18 cellular contexts compared by ENCODE assay signal in the genomic region with DNA sequence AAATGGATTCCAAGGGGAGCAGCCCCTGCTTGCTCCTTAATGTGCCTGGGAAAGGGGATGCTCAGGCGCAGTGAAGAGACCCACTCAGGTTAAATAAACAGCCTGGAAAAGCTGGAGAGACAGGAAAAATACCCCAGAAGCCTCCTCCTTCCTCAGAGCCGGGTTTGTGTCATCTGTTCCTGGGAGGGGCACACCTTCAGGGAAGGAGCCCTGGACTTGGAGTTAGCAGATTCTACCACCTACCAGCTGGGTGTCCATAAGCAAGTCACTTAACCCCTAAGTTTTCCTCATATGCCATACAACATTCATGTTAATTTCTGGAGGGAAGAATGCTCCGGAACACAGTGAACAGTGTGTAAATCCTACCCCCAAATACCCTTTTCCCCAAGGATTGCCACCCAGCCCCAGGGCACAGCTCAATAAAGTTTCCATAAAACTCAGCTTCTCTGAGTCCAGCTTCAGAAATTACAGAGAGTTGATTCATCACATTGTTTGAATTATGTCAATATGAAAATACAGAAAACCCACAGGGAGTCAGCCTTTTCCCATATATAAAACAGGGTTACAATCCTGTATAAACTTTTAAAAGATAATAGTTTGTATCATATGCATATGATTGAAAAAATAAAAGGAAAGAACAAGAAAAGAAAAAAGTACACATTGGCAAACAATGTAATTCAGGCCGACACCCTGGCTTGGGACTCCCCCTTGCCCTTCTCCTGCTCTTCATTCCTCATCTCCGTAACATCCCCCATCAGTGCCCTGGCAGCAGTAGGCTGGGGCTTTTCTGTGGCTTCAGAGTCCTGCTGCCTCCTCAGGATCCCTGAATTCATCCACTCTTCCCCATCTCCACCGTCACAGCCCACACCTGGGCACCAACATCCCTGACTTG.
DNase-seq lines count a peak whose midpoint lies in the region; ATAC-seq and TF ChIP-seq lines count a peak whose summit lies in the region.
"Had no signal": no experiment of that assay in that cellular context is flagged by ENCODE, and none has a peak within 500 bp of the region (broad histone marks: within the 10 kb centered on the region; RNA-seq: fewer than 3 reads in every experiment).

No MANE protein-coding gene starts in this region.

- peaks cover 11% of the 10 kb centered on the region for H3K4me1 ChIP-seq in RWPE2 (ENCODE audit: insufficient read depth, poor library complexity, severe bottlenecking)
- no peaks in the 10 kb centered on the region for H3K4me1 ChIP-seq in A673 (ENCODE audit: insufficient read depth, low read length, poor library complexity, severe bottlenecking)
- H3K4me1 ChIP-seq: left ventricle myocardium inferior had no signal

- H3K27me3 ChIP-seq in RWPE2 (ENCODE audit: insufficient read depth, poor library complexity, severe bottlenecking) = no peaks in the 10 kb centered on the region
- peaks cover 79% of the 10 kb centered on the region for H3K27me3 ChIP-seq in A673 (replicated peaks; ENCODE audit: insufficient read depth, low read depth, low read length, poor library complexity)

- H3K4me3 ChIP-seq in RWPE2 (ENCODE audit: severe bottlenecking) (no peak overlapping the region), fibroblast of mammary gland (ENCODE audit: control insufficient read depth, low read depth, low read length) (no peak overlapping the region), A673 (ENCODE audit: low read depth, low read length, poor library complexity, severe bottlenecking) (no peak overlapping the region)
- H3K4me3 ChIP-seq: dorsolateral prefrontal cortex, heart left ventricle, left ventricle myocardium inferior had no signal

- H3K9me3 ChIP-seq in RWPE2 (ENCODE audit: severe bottlenecking) (no peaks in the 10 kb centered on the region), A673 (ENCODE audit: low read depth, low read length, poor library complexity, severe bottlenecking) (no peaks in the 10 kb centered on the region)
- H3K9me3 ChIP-seq: heart left ventricle, left ventricle myocardium inferior had no signal

- H3K9me3 Mint-ChIP-seq in activated naive CD4-positive, alpha-beta T cell treated with anti-CD3 and anti-CD28 coated beads for 36 hours = no peaks in the 10 kb centered on the region
- no peaks in the 10 kb centered on the region for H3K9me3 Mint-ChIP-seq in WTC11
- H3K9me3 Mint-ChIP-seq: CD8-positive, alpha-beta memory T cell; neural crest cell had no signal

- DNase-seq in GM03348 (ENCODE audit: low spot score) = peak; percentile 50
- DNase-seq in RWPE2 (ENCODE audit: low spot score) = no peak
- peak; percentile 36 for DNase-seq in fibroblast of mammary gland (ENCODE audit: low read depth)
- DNase-seq in renal cortical epithelial cell (ENCODE audit: low read depth) = peak; percentile 28
- DNase-seq in activated naive CD4-positive, alpha-beta T cell treated with anti-CD3 and anti-CD28 coated beads for 36 hours = no peak
- DNase-seq in A673 (ENCODE audit: low spot score) = no peak
- DNase-seq in WTC11 (ENCODE audit: low spot score) = no peak
- DNase-seq in GM13976 (ENCODE audit: low spot score) = no peak
- DNase-seq: activated CD4-positive, CD25-positive, alpha-beta regulatory T cell treated with anti-CD3 and anti-CD28 coated beads, Interleukin-2, amount 50 U/mL, for 72 hours; CD8-positive, alpha-beta memory T cell; dorsolateral prefrontal cortex; heart left ventricle; left ventricle myocardium inferior; MM.1S; small intestine; T-helper 1 cell had no signal

- peak overlapping the region; percentile 41 for H3K27ac ChIP-seq in RWPE2 (ENCODE audit: poor library complexity, severe bottlenecking)
- H3K27ac ChIP-seq in A673 (ENCODE audit: low read depth, low read length, poor library complexity, severe bottlenecking) = no peak overlapping the region
- H3K27ac ChIP-seq: dorsolateral prefrontal cortex, heart left ventricle, HL-60, left ventricle myocardium inferior had no signal

- peak; percentile 57 for TF ChIP-seq CTCF in RWPE2 (IDR thresholded peaks at IDR 0.05; ENCODE audit: poor library complexity, severe bottlenecking)
- no peak for TF ChIP-seq CTCF in fibroblast of mammary gland (conservative IDR thresholded peaks at IDR 0.05; ENCODE audit: control insufficient read depth, insufficient read depth, low read depth, low read length)
- TF ChIP-seq CTCF in A673 (conservative IDR thresholded peaks at IDR 0.05; ENCODE audit: low read depth, low read length) = no peak
- no peak for TF ChIP-seq CTCF in WTC11 (IDR thresholded peaks at IDR 0.05)
- no peak for TF ChIP-seq CTCF in GM13976 (IDR thresholded peaks at IDR 0.05; ENCODE audit: borderline replicate concordance, control extremely low read depth, extremely low read depth, insufficient read depth, missing control alignments)

- no peak overlapping the region for H3K4me3 Mint-ChIP-seq in activated naive CD4-positive, alpha-beta T cell treated with anti-CD3 and anti-CD28 coated beads for 36 hours
- H3K4me3 Mint-ChIP-seq in WTC11 = no peak overlapping the region
- H3K4me3 Mint-ChIP-seq: neural crest cell had no signal

- no peaks in the 10 kb centered on the region for H3K36me3 ChIP-seq in RWPE2 (ENCODE audit: low read depth)
- H3K36me3 ChIP-seq in A673 (ENCODE audit: insufficient read depth, low read length, poor library complexity, severe bottlenecking) = no peaks in the 10 kb centered on the region
- H3K36me3 ChIP-seq: heart left ventricle, left ventricle myocardium inferior had no signal

- no peaks in the 10 kb centered on the region for H3K4me1 Mint-ChIP-seq in activated naive CD4-positive, alpha-beta T cell treated with anti-CD3 and anti-CD28 coated beads for 36 hours (ENCODE audit: low read depth)
- peaks cover 4% of the 10 kb centered on the region; the same call in 1 of the 2 replicates for H3K4me1 Mint-ChIP-seq in WTC11
- H3K4me1 Mint-ChIP-seq: CD8-positive, alpha-beta memory T cell; neural crest cell had no signal

- ATAC-seq in RWPE2 (ENCODE audit: low read depth) (peak; percentile 78), WTC11 (no peak)
- ATAC-seq: heart left ventricle had no signal

- intact Hi-C loops in activated naive CD4-positive, alpha-beta T cell treated with anti-CD3 and anti-CD28 coated beads for 36 hours (cut with micrococcal nuclease) = no loop called here
- intact Hi-C loops in A673 (cut with micrococcal nuclease; ENCODE audit: unreplicated experiment) = loop anchor here (5.0 kb wide), 1 partner anchor 55 kb away; no protein-coding TSS in a partner anchor

- CTCF ChIA-PET in activated naive CD4-positive, alpha-beta T cell treated with anti-CD3 and anti-CD28 coated beads for 36 hours (lab: Charles Lee) = interaction anchor here (1.0 kb wide), 1 partner anchor 128 kb away, joined by 3 read pairs; no protein-coding TSS in a partner anchor
- CTCF ChIA-PET in A673 (lab: Charles Lee) (no interaction called here), WTC11 (lab: Charles Lee) (no interaction called here)

- no peak overlapping the region for H3K27ac Mint-ChIP-seq in activated naive CD4-positive, alpha-beta T cell treated with anti-CD3 and anti-CD28 coated beads for 36 hours
- H3K27ac Mint-ChIP-seq in WTC11 = no peak overlapping the region
- H3K27ac Mint-ChIP-seq: CD8-positive, alpha-beta memory T cell had no signal

- in situ Hi-C loops in GM13976 (cut with MboI; ENCODE audit: low sequenced_read_pairs, unreplicated experiment) = no loop called here

- POLR2A ChIA-PET in A673 (lab: Charles Lee; ENCODE audit: low non-redundant PET) = no interaction called here
- POLR2A ChIA-PET in WTC11 (lab: Charles Lee) = no interaction called here

- no TSS peak for BruUV-seq in A673 (replicated peaks; lab: Mats Ljungman, UMichigan)

- H3K36me3 Mint-ChIP-seq in activated naive CD4-positive, alpha-beta T cell treated with anti-CD3 and anti-CD28 coated beads for 36 hours (ENCODE audit: low read depth) = no peaks in the 10 kb centered on the region
- no peaks in the 10 kb centered on the region for H3K36me3 Mint-ChIP-seq in WTC11
- H3K36me3 Mint-ChIP-seq: CD8-positive, alpha-beta memory T cell had no signal

- H3K27me3 Mint-ChIP-seq in activated naive CD4-positive, alpha-beta T cell treated with anti-CD3 and anti-CD28 coated beads for 36 hours (ENCODE audit: low read depth) = peaks cover 17% of the 10 kb centered on the region
- H3K27me3 Mint-ChIP-seq in WTC11 (ENCODE audit: low read depth) = no peaks in the 10 kb centered on the region; the same call in 1 of the 2 replicates

TF ChIP-seq in WTC11, 78 proteins besides CTCF, POLR2A, EP300 and RAD21:
- TF ChIP-seq CREB1 (CRISPR knock-in tag; IDR thresholded peaks at IDR 0.05) (no peak), PRRX2 (CRISPR knock-in tag; IDR thresholded peaks at IDR 0.05) (no peak), ZNF671 (CRISPR knock-in tag; IDR thresholded peaks at IDR 0.05) (no peak), SP1 (CRISPR knock-in tag; conservative IDR thresholded peaks at IDR 0.05) (no peak), NFATC4 (CRISPR knock-in tag; IDR thresholded peaks at IDR 0.05) (no peak), NFYB (CRISPR knock-in tag; conservative IDR thresholded peaks at IDR 0.05; ENCODE audit: low read depth) (no peak), TEAD4 (CRISPR knock-in tag; IDR thresholded peaks at IDR 0.05) (no peak), NR3C1 (CRISPR knock-in tag; conservative IDR thresholded peaks at IDR 0.05; ENCODE audit: low read depth) (no peak), GTF2I (CRISPR knock-in tag; conservative IDR thresholded peaks at IDR 0.05) (no peak), ZNF263 (CRISPR knock-in tag; IDR thresholded peaks at IDR 0.05; ENCODE audit: low read depth) (no peak), HMGA2 (CRISPR knock-in tag; IDR thresholded peaks at IDR 0.05) (no peak), TCF7 (CRISPR knock-in tag; IDR thresholded peaks at IDR 0.05; ENCODE audit: low read depth) (no peak), ZBTB21 (CRISPR knock-in tag; IDR thresholded peaks at IDR 0.05; ENCODE audit: borderline replicate concordance) (no peak)

Comparison
In these comparisons a context has a peak if more than half of its experiments do, and no peak if none do; other contexts are left out.
1. DNase-seq: peak in GM03348 (single experiment), fibroblast of mammary gland (single experiment) and renal cortical epithelial cell (single experiment); none in RWPE2 (single experiment), activated naive CD4-positive, alpha-beta T cell treated with anti-CD3 and anti-CD28 coated beads for 36 hours (single experiment), A673 (single experiment), WTC11 (single experiment) and GM13976 (single experiment).